1 cellular context compared by ENCODE assay signal in genomic region chr4:156328882-156329281, GRCh38.
TF ChIP-seq lines count a peak whose summit lies in the region.

No MANE protein-coding gene starts in this region.

TF ChIP-seq in GM12878, 131 proteins besides CTCF, POLR2A, EP300 and RAD21 (continued from another document):
- TF ChIP-seq BCLAF1 (IDR thresholded peaks at IDR 0.05) = no peak
- TF ChIP-seq MXI1 (IDR thresholded peaks at IDR 0.05; ENCODE audit: low read depth, low read length) = no peak
- no peak for TF ChIP-seq CHD1 (IDR thresholded peaks at IDR 0.05; ENCODE audit: low read depth, low read length)
